In the genomic region with DNA sequence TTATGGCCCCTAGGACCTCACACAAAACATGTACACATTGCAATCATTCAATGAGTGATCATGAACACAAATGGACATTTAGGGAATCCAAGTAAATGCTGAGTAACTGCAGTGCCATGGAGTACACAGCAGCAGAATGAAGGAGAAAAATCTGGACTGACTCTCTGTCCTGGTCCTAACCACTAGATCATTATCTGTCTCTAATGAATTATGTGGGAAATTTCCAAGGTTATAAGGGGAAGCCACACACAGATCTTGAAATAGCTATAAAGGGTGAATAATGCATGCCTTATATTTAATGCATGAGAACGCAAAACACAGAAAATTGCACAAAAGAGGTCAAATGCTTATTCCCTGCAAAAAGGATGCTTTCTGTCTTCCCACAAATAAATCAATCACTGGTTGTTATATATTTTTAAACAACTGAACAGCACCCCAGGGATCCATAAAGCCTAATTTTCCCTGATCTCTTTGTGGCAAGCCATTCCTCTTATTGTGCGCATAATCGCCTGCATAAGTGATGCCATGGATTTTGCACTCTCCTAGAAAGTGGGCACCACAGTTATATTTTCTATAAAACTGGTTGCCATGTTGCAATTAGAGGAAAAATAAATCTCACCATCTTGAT, we compare ENCODE assay signal across 27 cellular contexts.
"Had no signal": no experiment of that assay in that cellular context is flagged by ENCODE, and none has a peak within 500 bp of the region (broad histone marks: within the 10 kb centered on the region; RNA-seq: fewer than 3 reads in every experiment).

No MANE protein-coding gene starts in this region.

- H3K9me3 Mint-ChIP-seq: activated CD4-positive, alpha-beta memory T cell treated with anti-CD3 and anti-CD28 coated beads for 36 hours; activated CD4-positive, alpha-beta T cell treated with anti-CD3 and anti-CD28 coated beads, Interleukin-2, amount 10 ng/mL, durations not matched to agents 24 days and 14 days; activated naive CD4-positive, alpha-beta T cell treated with anti-CD3 and anti-CD28 coated beads, Interleukin-2, amount 50 U/mL, for 24 hours; activated naive CD8-positive, alpha-beta T cell treated with anti-CD3 and anti-CD28 coated beads for 36 hours; activated T-cell treated with anti-CD3 and anti-CD28 coated beads, Interleukin-2, amount 50 U/mL, for 4 hours; activated T-helper 17 cell treated with anti-CD3 and anti-CD28 coated beads, Interleukin-2, amount 50 U/mL, for 72 hours; central memory CD8-positive, alpha-beta T cell; dendritic cell treated with granulocyte-macrophage colony-stimulating factor and Interleukin-4, amounts not matched to agents 40 ng/mL and 50 ng/mL, for 4 days had no signal

- H3K36me3 ChIP-seq: brain microvascular endothelial cell, esophagus muscularis mucosa, gastroesophageal sphincter had no signal

- H3K4me3 ChIP-seq: coronary artery, dorsolateral prefrontal cortex, esophagus muscularis mucosa, gastroesophageal sphincter had no signal

- H3K36me3 Mint-ChIP-seq: activated CD4-positive, alpha-beta memory T cell treated with anti-CD3 and anti-CD28 coated beads for 36 hours; activated naive CD4-positive, alpha-beta T cell treated with anti-CD3 and anti-CD28 coated beads, Interleukin-2, amount 50 U/mL, for 24 hours; activated naive CD8-positive, alpha-beta T cell treated with anti-CD3 and anti-CD28 coated beads for 36 hours had no signal

- H3K27me3 ChIP-seq: brain microvascular endothelial cell, esophagus muscularis mucosa had no signal

- H3K27me3 Mint-ChIP-seq: activated CD4-positive, alpha-beta memory T cell treated with anti-CD3 and anti-CD28 coated beads for 36 hours; activated CD4-positive, alpha-beta T cell treated with anti-CD3 and anti-CD28 coated beads, Interleukin-2, amount 10 ng/mL, durations not matched to agents 24 days and 14 days; activated naive CD8-positive, alpha-beta T cell treated with anti-CD3 and anti-CD28 coated beads for 36 hours; dendritic cell treated with granulocyte-macrophage colony-stimulating factor and Interleukin-4, amounts not matched to agents 40 ng/mL and 50 ng/mL, for 4 days had no signal

- H3K4me1 ChIP-seq: esophagus muscularis mucosa, gastroesophageal sphincter had no signal

- H3K27ac ChIP-seq: brain microvascular endothelial cell, coronary artery, dorsolateral prefrontal cortex, esophagus muscularis mucosa, gastroesophageal sphincter had no signal

- H3K4me3 Mint-ChIP-seq: activated CD4-positive, alpha-beta memory T cell treated with anti-CD3 and anti-CD28 coated beads for 36 hours; activated CD4-positive, alpha-beta T cell treated with anti-CD3 and anti-CD28 coated beads for 36 hours; activated CD4-positive, alpha-beta T cell treated with anti-CD3 and anti-CD28 coated beads, Interleukin-2, amount 10 ng/mL, durations not matched to agents 24 days and 14 days; activated CD8-positive, alpha-beta T cell treated with anti-CD3 and anti-CD28 coated beads, Interleukin-2, amount 10 ng/mL, durations not matched to agents 7 days and 5 days; activated naive CD4-positive, alpha-beta T cell treated with anti-CD3 and anti-CD28 coated beads, Interleukin-2, amount 50 U/mL, for 24 hours; activated naive CD8-positive, alpha-beta T cell treated with anti-CD3 and anti-CD28 coated beads for 36 hours; activated T-cell treated with anti-CD3 and anti-CD28 coated beads, Interleukin-2, amount 50 U/mL, for 4 hours; activated T-helper 17 cell treated with anti-CD3 and anti-CD28 coated beads, Interleukin-2, amount 50 U/mL, for 72 hours; central memory CD8-positive, alpha-beta T cell; dendritic cell treated with granulocyte-macrophage colony-stimulating factor and Interleukin-4, amounts not matched to agents 40 ng/mL and 50 ng/mL, for 4 days had no signal

- H3K9me3 ChIP-seq: esophagus muscularis mucosa, gastroesophageal sphincter had no signal

- H3K27ac Mint-ChIP-seq: activated CD4-positive, alpha-beta memory T cell treated with anti-CD3 and anti-CD28 coated beads for 36 hours; activated CD4-positive, alpha-beta T cell treated with anti-CD3 and anti-CD28 coated beads for 36 hours; activated CD4-positive, alpha-beta T cell treated with anti-CD3 and anti-CD28 coated beads, Interleukin-2, amount 10 ng/mL, durations not matched to agents 24 days and 14 days; activated CD8-positive, alpha-beta T cell treated with anti-CD3 and anti-CD28 coated beads, Interleukin-2, amount 10 ng/mL, durations not matched to agents 7 days and 5 days; activated naive CD4-positive, alpha-beta T cell treated with anti-CD3 and anti-CD28 coated beads, Interleukin-2, amount 50 U/mL, for 24 hours; activated naive CD8-positive, alpha-beta T cell treated with anti-CD3 and anti-CD28 coated beads for 36 hours; activated T-helper 17 cell treated with anti-CD3 and anti-CD28 coated beads, Interleukin-2, amount 50 U/mL, for 72 hours; dendritic cell treated with granulocyte-macrophage colony-stimulating factor and Interleukin-4, amounts not matched to agents 40 ng/mL and 50 ng/mL, for 4 days had no signal

- H3K4me1 Mint-ChIP-seq: activated CD4-positive, alpha-beta T cell treated with anti-CD3 and anti-CD28 coated beads for 36 hours; activated CD4-positive, alpha-beta T cell treated with anti-CD3 and anti-CD28 coated beads, Interleukin-2, amount 10 ng/mL, durations not matched to agents 24 days and 14 days; activated naive CD4-positive, alpha-beta T cell treated with anti-CD3 and anti-CD28 coated beads, Interleukin-2, amount 50 U/mL, for 24 hours; activated naive CD8-positive, alpha-beta T cell treated with anti-CD3 and anti-CD28 coated beads for 36 hours; activated T-helper 17 cell treated with anti-CD3 and anti-CD28 coated beads, Interleukin-2, amount 50 U/mL, for 72 hours; central memory CD8-positive, alpha-beta T cell had no signal

- DNase-seq: activated CD4-positive, alpha-beta memory T cell treated with anti-CD3 and anti-CD28 coated beads for 36 hours; activated CD4-positive, alpha-beta T cell treated with anti-CD3 and anti-CD28 coated beads for 36 hours; activated CD4-positive, alpha-beta T cell treated with anti-CD3 and anti-CD28 coated beads, Interleukin-2, amount 10 ng/mL, durations not matched to agents 24 days and 14 days; activated CD4-positive, CD25-positive, alpha-beta regulatory T cell; activated CD4-positive, CD25-positive, alpha-beta regulatory T cell treated with anti-CD3 and anti-CD28 coated beads, Interleukin-2, amount 50 U/mL, for 72 hours; activated CD8-positive, alpha-beta T cell treated with anti-CD3 and anti-CD28 coated beads, Interleukin-2, amount 10 ng/mL, durations not matched to agents 7 days and 5 days; activated effector memory CD4-positive, alpha-beta T cell treated with Interleukin-2 at 50 U/mL for 16 hours; activated gamma-delta T cell treated with Interleukin-2 at 50 U/mL for 16 hours; activated naive CD4-positive, alpha-beta T cell treated with Interleukin-2 at 50 U/mL for 16 hours; activated naive CD8-positive, alpha-beta T cell treated with anti-CD3 and anti-CD28 coated beads for 36 hours; activated T-cell treated with anti-CD3 and anti-CD28 coated beads, Interleukin-2, amount 50 U/mL, for 4 hours; amniotic stem cell; anterior cingulate cortex; brain microvascular endothelial cell; dorsolateral prefrontal cortex; effector memory CD4-positive, alpha-beta T cell; erythroblast; foreskin melanocyte; head of caudate nucleus; T-helper 2 cell had no signal
